In genomic region chr17:63446981-63447687, GRCh38 we compare ENCODE assay signal across 1 cellular context.
TF ChIP-seq lines count a peak whose summit lies in the region.

No MANE protein-coding gene starts in this region.

TF ChIP-seq in K562, 482 proteins besides CTCF, POLR2A, EP300 and RAD21 (continued from another document and continues in another):
- TF ChIP-seq ZHX1 (conservative IDR thresholded peaks at IDR 0.05; ENCODE audit: low read length) (no peak), ERF (CRISPR knock-in tag; IDR thresholded peaks at IDR 0.05) (peak; percentile 66; the same call in 1 of the 2 replicates), HNRNPLL (IDR thresholded peaks at IDR 0.05; ENCODE audit: low read depth, low read length, poor library complexity, severe bottlenecking) (peak; percentile 2), TGIF2 (CRISPR knock-in tag; IDR thresholded peaks at IDR 0.05) (no peak), E2F1 (CRISPR knock-in tag; IDR thresholded peaks at IDR 0.05) (no peak), MLLT1 (IDR thresholded peaks at IDR 0.05) (no peak), CHD4 (IDR thresholded peaks at IDR 0.05; ENCODE audit: insufficient read depth, insufficient replicate concordance, low read depth, low read length, poor library complexity, severe bottlenecking) (no peak), GABPB2 (CRISPR knock-in tag; conservative IDR thresholded peaks at IDR 0.05) (no peak), DNMT1 (IDR thresholded peaks at IDR 0.05) (no peak), ETS2 (tag; IDR thresholded peaks at IDR 0.05; ENCODE audit: borderline replicate concordance, poor library complexity, severe bottlenecking) (no peak), GMEB1 (CRISPR knock-in tag; IDR thresholded peaks at IDR 0.05) (no peak), CREB5 (CRISPR knock-in tag; IDR thresholded peaks at IDR 0.05) (no peak), MYBL2 (IDR thresholded peaks at IDR 0.05; ENCODE audit: low read depth) (no peak), MYBL2 (CRISPR knock-in tag; IDR thresholded peaks at IDR 0.05; ENCODE audit: borderline replicate concordance) (no peak), TAF7 (tag; IDR thresholded peaks at IDR 0.05) (no peak), ZNF239 (CRISPR knock-in tag; IDR thresholded peaks at IDR 0.05) (no peak; the same call in 1 of the 2 replicates), BMI1 (IDR thresholded peaks at IDR 0.05; ENCODE audit: low read length) (no peak), SRSF1 (IDR thresholded peaks at IDR 0.05; ENCODE audit: low read depth, low read length) (no peak), ZNF146 (CRISPR knock-in tag; IDR thresholded peaks at IDR 0.05; ENCODE audit: unreplicated experiment) (no peak), ZNF316 (IDR thresholded peaks at IDR 0.05) (no peak), ZNF23 (CRISPR knock-in tag; IDR thresholded peaks at IDR 0.05) (no peak; the same call in 1 of the 2 replicates), HMGN3 (IDR thresholded peaks at IDR 0.05; ENCODE audit: borderline replicate concordance, extremely low read depth, insufficient read length, low read depth, low read length) (peak; percentile 35), ZNF134 (CRISPR knock-in tag; conservative IDR thresholded peaks at IDR 0.05) (no peak; the same call in 1 of the 2 replicates), ZNF12 (CRISPR knock-in tag; IDR thresholded peaks at IDR 0.05) (no peak)
- TF ChIP-seq, protein P1, sequence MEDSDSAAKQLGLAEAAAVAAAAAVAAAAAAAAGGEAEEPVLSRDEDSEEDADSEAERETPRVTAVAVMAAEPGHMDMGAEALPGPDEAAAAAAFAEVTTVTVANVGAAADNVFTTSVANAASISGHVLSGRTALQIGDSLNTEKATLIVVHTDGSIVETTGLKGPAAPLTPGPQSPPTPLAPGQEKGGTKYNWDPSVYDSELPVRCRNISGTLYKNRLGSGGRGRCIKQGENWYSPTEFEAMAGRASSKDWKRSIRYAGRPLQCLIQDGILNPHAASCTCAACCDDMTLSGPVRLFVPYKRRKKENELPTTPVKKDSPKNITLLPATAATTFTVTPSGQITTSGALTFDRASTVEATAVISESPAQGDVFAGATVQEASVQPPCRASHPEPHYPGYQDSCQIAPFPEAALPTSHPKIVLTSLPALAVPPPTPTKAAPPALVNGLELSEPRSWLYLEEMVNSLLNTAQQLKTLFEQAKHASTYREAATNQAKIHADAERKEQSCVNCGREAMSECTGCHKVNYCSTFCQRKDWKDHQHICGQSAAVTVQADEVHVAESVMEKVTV (CRISPR knock-in tag; IDR thresholded peaks at IDR 0.05) = no peak
- TF ChIP-seq, protein P2, sequence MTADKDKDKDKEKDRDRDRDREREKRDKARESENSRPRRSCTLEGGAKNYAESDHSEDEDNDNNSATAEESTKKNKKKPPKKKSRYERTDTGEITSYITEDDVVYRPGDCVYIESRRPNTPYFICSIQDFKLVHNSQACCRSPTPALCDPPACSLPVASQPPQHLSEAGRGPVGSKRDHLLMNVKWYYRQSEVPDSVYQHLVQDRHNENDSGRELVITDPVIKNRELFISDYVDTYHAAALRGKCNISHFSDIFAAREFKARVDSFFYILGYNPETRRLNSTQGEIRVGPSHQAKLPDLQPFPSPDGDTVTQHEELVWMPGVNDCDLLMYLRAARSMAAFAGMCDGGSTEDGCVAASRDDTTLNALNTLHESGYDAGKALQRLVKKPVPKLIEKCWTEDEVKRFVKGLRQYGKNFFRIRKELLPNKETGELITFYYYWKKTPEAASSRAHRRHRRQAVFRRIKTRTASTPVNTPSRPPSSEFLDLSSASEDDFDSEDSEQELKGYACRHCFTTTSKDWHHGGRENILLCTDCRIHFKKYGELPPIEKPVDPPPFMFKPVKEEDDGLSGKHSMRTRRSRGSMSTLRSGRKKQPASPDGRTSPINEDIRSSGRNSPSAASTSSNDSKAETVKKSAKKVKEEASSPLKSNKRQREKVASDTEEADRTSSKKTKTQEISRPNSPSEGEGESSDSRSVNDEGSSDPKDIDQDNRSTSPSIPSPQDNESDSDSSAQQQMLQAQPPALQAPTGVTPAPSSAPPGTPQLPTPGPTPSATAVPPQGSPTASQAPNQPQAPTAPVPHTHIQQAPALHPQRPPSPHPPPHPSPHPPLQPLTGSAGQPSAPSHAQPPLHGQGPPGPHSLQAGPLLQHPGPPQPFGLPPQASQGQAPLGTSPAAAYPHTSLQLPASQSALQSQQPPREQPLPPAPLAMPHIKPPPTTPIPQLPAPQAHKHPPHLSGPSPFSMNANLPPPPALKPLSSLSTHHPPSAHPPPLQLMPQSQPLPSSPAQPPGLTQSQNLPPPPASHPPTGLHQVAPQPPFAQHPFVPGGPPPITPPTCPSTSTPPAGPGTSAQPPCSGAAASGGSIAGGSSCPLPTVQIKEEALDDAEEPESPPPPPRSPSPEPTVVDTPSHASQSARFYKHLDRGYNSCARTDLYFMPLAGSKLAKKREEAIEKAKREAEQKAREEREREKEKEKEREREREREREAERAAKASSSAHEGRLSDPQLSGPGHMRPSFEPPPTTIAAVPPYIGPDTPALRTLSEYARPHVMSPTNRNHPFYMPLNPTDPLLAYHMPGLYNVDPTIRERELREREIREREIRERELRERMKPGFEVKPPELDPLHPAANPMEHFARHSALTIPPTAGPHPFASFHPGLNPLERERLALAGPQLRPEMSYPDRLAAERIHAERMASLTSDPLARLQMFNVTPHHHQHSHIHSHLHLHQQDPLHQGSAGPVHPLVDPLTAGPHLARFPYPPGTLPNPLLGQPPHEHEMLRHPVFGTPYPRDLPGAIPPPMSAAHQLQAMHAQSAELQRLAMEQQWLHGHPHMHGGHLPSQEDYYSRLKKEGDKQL (CRISPR knock-in tag; IDR thresholded peaks at IDR 0.05; ENCODE audit: borderline replicate concordance) = no peak
- TF ChIP-seq, protein P3, sequence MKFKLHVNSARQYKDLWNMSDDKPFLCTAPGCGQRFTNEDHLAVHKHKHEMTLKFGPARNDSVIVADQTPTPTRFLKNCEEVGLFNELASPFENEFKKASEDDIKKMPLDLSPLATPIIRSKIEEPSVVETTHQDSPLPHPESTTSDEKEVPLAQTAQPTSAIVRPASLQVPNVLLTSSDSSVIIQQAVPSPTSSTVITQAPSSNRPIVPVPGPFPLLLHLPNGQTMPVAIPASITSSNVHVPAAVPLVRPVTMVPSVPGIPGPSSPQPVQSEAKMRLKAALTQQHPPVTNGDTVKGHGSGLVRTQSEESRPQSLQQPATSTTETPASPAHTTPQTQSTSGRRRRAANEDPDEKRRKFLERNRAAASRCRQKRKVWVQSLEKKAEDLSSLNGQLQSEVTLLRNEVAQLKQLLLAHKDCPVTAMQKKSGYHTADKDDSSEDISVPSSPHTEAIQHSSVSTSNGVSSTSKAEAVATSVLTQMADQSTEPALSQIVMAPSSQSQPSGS (CRISPR knock-in tag; IDR thresholded peaks at IDR 0.05) = no peak
- TF ChIP-seq, protein P4, sequence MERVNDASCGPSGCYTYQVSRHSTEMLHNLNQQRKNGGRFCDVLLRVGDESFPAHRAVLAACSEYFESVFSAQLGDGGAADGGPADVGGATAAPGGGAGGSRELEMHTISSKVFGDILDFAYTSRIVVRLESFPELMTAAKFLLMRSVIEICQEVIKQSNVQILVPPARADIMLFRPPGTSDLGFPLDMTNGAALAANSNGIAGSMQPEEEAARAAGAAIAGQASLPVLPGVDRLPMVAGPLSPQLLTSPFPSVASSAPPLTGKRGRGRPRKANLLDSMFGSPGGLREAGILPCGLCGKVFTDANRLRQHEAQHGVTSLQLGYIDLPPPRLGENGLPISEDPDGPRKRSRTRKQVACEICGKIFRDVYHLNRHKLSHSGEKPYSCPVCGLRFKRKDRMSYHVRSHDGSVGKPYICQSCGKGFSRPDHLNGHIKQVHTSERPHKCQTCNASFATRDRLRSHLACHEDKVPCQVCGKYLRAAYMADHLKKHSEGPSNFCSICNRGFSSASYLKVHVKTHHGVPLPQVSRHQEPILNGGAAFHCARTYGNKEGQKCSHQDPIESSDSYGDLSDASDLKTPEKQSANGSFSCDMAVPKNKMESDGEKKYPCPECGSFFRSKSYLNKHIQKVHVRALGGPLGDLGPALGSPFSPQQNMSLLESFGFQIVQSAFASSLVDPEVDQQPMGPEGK (CRISPR knock-in tag; IDR thresholded peaks at IDR 0.05; ENCODE audit: borderline replicate concordance) = no peak
- TF ChIP-seq, protein P5, sequence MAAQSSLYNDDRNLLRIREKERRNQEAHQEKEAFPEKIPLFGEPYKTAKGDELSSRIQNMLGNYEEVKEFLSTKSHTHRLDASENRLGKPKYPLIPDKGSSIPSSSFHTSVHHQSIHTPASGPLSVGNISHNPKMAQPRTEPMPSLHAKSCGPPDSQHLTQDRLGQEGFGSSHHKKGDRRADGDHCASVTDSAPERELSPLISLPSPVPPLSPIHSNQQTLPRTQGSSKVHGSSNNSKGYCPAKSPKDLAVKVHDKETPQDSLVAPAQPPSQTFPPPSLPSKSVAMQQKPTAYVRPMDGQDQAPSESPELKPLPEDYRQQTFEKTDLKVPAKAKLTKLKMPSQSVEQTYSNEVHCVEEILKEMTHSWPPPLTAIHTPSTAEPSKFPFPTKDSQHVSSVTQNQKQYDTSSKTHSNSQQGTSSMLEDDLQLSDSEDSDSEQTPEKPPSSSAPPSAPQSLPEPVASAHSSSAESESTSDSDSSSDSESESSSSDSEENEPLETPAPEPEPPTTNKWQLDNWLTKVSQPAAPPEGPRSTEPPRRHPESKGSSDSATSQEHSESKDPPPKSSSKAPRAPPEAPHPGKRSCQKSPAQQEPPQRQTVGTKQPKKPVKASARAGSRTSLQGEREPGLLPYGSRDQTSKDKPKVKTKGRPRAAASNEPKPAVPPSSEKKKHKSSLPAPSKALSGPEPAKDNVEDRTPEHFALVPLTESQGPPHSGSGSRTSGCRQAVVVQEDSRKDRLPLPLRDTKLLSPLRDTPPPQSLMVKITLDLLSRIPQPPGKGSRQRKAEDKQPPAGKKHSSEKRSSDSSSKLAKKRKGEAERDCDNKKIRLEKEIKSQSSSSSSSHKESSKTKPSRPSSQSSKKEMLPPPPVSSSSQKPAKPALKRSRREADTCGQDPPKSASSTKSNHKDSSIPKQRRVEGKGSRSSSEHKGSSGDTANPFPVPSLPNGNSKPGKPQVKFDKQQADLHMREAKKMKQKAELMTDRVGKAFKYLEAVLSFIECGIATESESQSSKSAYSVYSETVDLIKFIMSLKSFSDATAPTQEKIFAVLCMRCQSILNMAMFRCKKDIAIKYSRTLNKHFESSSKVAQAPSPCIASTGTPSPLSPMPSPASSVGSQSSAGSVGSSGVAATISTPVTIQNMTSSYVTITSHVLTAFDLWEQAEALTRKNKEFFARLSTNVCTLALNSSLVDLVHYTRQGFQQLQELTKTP (IDR thresholded peaks at IDR 0.05; ENCODE audit: low read depth in 1 of 2, partially characterized antibody in 2 of 2) = no peak
